In genomic region chr16:4767872-4768548, GRCh38 we compare ENCODE assay signal across 8 cellular contexts. TPM values are rescaled to one million over a fixed set of nuclear protein-coding genes. Genes with fewer than 3 reads are reported as not detected.
DNase-seq lines count a peak whose midpoint lies in the region; ATAC-seq and TF ChIP-seq lines count a peak whose summit lies in the region.

No MANE protein-coding gene starts in this region.

- H3K9me3 ChIP-seq in heart right ventricle (no peaks in the 10 kb centered on the region), mononuclear cell (ENCODE audit: low read depth, low read length) (no peaks in the 10 kb centered on the region)

- peak overlapping the region; percentile 7 to 93 (median 88) for H3K27ac ChIP-seq in heart right ventricle

- DNase-seq in heart right ventricle (no peak), cardiac septum (ENCODE audit: low spot score) (no peak), NCI-H345 treated with DMSO at 0.1 percent for 48 hours (lab: John Stamatoyannopoulos, UW; ENCODE audit: unreplicated experiment) (peak; percentile 75), choroid plexus epithelial cell (ENCODE audit: low read depth) (peak; percentile 57), hippocampal formation (lab: John Stamatoyannopoulos, UW) (no peak), NCI-H1105 treated with DMSO at 0.1 percent for 48 hours (lab: John Stamatoyannopoulos, UW) (no peak)

- WGBS in heart right ventricle, 2 donors: 49 to 55% methylated on average over 17 of the region's 17 CpGs

- H3K36me3 ChIP-seq in heart right ventricle: peaks cover 0 to 24% (median 9%) of the 10 kb centered on the region in 9 donors

- peak overlapping the region in 9 of 10 donors; percentile 57 to 99 (median 84) for H3K4me3 ChIP-seq in heart right ventricle
- H3K4me3 ChIP-seq in choroid plexus epithelial cell (ENCODE audit: low read depth, low read length): peak overlapping the region; percentile 67
- H3K4me3 ChIP-seq in mononuclear cell (ENCODE audit: low read length): peak overlapping the region; percentile 58

- ATAC-seq in heart right ventricle: no peak
- no peak for ATAC-seq in HG02970 (IDR thresholded peaks at IDR 0.05; ENCODE audit: low FRiP score, unreplicated experiment)

- intact Hi-C loops in heart right ventricle (cut with DNase I) (loop anchor here in 4 of 10 donors (2.0 to 5.0 kb wide), 4 partner anchors 34 to 189 kb away; partner anchors contain the start of genes ROGDI (in 3 of the 4), ANKS3 (in 1 of the 4), DNAAF8 (in 1 of the 4) and SEC14L5 (in 1 of the 4)), cardiac septum (cut with DNase I) (loop anchor here (1.0 to 10.0 kb wide), 4 partner anchors 33 to 187 kb away; partner anchors contain the start of genes ANKS3, DNAAF8, GLYR1 and ROGDI)

- no peak for TF ChIP-seq CTCF in heart right ventricle (IDR thresholded peaks at IDR 0.05)
- no peak for TF ChIP-seq CTCF in choroid plexus epithelial cell (conservative IDR thresholded peaks at IDR 0.05; ENCODE audit: low read depth, low read length)

- peaks cover 12 to 44% (median 32%) of the 10 kb centered on the region in 9 donors for H3K4me1 ChIP-seq in heart right ventricle
- H3K4me1 ChIP-seq in mononuclear cell (ENCODE audit: insufficient read depth, low read length): peaks cover 31% of the 10 kb centered on the region

- H3K27me3 ChIP-seq in heart right ventricle (no peaks in the 10 kb centered on the region), mononuclear cell (ENCODE audit: insufficient read depth, low read length) (no peaks in the 10 kb centered on the region)

RNA-seq across cellular contexts. Expression of gene ZNF500, which starts 1.0 kb away (rescaled TPM):
- total RNA-seq in heart right ventricle (1 to 10 TPM; 4.3 to 9.9 (median 8.1) TPM), cardiac septum (7.2 TPM), mononuclear cell (7.7 TPM)
- 10 to 100 TPM in 1 of 2 donors, 1 to 10 TPM in 1; 3.8 to 10.5 TPM for polyA plus RNA-seq in heart right ventricle

RNA-seq across cellular contexts. Expression of gene SEPTIN12, which starts 20.1 kb away (rescaled TPM):
- total RNA-seq in heart right ventricle (1 to 10 TPM in 1 of 10 donors, not detected in 9; 1.3 TPM), cardiac septum (not detected), mononuclear cell (not detected)
- polyA plus RNA-seq in heart right ventricle: not detected

RNA-seq across cellular contexts. Expression of gene SMIM22, which starts 27.2 kb away (rescaled TPM):
- total RNA-seq in heart right ventricle (not detected), cardiac septum (not detected), mononuclear cell (not detected)
- polyA plus RNA-seq in heart right ventricle: under 1 TPM in 1 of 2 donors, not detected in 1; 0.73 TPM

RNA-seq across cellular contexts. Expression of gene DNAAF8, which starts 33.7 kb away (rescaled TPM):
- total RNA-seq in heart right ventricle: 1 to 10 TPM in 4 of 10 donors, under 1 TPM in 4, not detected in 2; 0.32 to 1.9 (median 1.1) TPM
- 1 to 10 TPM; 1.1 to 1.3 TPM for polyA plus RNA-seq in heart right ventricle
- total RNA-seq in cardiac septum: 0.65 TPM
- not detected for total RNA-seq in mononuclear cell

RNA-seq across cellular contexts. Expression of gene ANKS3, which starts 33.9 kb away (rescaled TPM):
- total RNA-seq in heart right ventricle (10 to 100 TPM in 1 of 10 donors, 1 to 10 TPM in 9; 5.1 to 11.4 (median 7.9) TPM), cardiac septum (9.9 TPM), mononuclear cell (3.8 TPM)
- 10 to 100 TPM; 12.4 to 33.7 TPM for polyA plus RNA-seq in heart right ventricle

Comparison
In these comparisons a context has a peak if more than half of its experiments do, and no peak if none do; other contexts are left out.
1. DNase-seq: peak in NCI-H345 treated with DMSO at 0.1 percent for 48 hours (single experiment) and choroid plexus epithelial cell (single experiment); none in heart right ventricle (0 of 2), cardiac septum (single experiment), hippocampal formation (0 of 2) and NCI-H1105 treated with DMSO at 0.1 percent for 48 hours (single experiment).
2. Peak in every context shown above with its lines, with median percentiles within 50 percentile points of each other: H3K4me3 ChIP-seq.